Comparison of ENCODE assay signal across 1 cellular context in the genomic region with DNA sequence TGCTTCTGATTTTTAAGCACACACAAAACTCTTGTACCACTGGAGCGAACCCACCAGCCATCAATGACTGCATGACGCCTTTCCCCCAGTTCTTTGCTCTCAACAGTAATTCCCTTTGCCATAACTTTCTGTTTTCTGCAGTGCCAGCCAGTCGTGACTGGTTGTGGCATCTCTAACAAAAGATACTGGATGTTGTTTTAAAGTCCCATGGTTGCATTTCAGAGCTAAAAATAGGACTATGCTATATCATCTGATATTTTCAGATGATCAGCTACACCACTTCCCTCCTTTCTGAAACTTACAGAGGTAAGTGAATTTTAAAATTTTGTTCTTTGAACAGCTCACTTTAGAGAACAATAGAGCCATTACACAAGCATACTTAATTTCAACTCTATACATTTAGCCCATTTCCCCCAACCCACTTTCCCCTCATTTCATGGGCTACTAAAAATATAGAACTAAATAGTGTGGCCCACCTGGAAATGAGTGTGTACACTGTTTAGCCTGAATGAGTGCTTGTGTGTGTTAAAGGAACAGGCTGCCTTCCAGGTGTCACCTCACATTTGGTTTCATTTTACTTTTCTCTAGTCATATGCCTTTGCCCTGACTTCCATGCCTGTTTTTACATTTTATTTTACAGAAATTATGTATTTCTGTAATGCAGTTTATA.
A peak's percentile ranks its signal among the peaks of the same experiment; 100 is the strongest.
TF ChIP-seq lines count a peak whose summit lies in the region.

No MANE protein-coding gene starts in this region.

TF ChIP-seq in GM12878, 131 proteins besides CTCF, POLR2A, EP300 and RAD21 (continued from another document):
- TF ChIP-seq, protein P1, sequence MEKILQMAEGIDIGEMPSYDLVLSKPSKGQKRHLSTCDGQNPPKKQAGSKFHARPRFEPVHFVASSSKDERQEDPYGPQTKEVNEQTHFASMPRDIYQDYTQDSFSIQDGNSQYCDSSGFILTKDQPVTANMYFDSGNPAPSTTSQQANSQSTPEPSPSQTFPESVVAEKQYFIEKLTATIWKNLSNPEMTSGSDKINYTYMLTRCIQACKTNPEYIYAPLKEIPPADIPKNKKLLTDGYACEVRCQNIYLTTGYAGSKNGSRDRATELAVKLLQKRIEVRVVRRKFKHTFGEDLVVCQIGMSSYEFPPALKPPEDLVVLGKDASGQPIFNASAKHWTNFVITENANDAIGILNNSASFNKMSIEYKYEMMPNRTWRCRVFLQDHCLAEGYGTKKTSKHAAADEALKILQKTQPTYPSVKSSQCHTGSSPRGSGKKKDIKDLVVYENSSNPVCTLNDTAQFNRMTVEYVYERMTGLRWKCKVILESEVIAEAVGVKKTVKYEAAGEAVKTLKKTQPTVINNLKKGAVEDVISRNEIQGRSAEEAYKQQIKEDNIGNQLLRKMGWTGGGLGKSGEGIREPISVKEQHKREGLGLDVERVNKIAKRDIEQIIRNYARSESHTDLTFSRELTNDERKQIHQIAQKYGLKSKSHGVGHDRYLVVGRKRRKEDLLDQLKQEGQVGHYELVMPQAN (conservative IDR thresholded peaks at IDR 0.05) = no peak
- TF ChIP-seq YBX1 (IDR thresholded peaks at IDR 0.05) = no peak
- no peak for TF ChIP-seq STAT1 (conservative IDR thresholded peaks at IDR 0.05)
- TF ChIP-seq SRF (IDR thresholded peaks at IDR 0.05; ENCODE audit: low read depth in 2 of 2, low read length in 2 of 2) = no peak
- TF ChIP-seq BCL11A (IDR thresholded peaks at IDR 0.05; ENCODE audit: low read depth, low read length) = no peak
- TF ChIP-seq TBL1XR1 (IDR thresholded peaks at IDR 0.05; ENCODE audit: low read depth, low read length) = no peak; the same call in 1 of the 2 replicates
- TF ChIP-seq RBBP5 (conservative IDR thresholded peaks at IDR 0.05) = peak; percentile 79; the same call in 1 of the 2 replicates
- peak; percentile 70; the same call in 1 of the 2 replicates for TF ChIP-seq PAX5 (IDR thresholded peaks at IDR 0.05; ENCODE audit: borderline replicate concordance, low read depth, low read length)
- peak; percentile 76 for TF ChIP-seq MTA2 (IDR thresholded peaks at IDR 0.05; ENCODE audit: low read depth)
- TF ChIP-seq RUNX3 (IDR thresholded peaks at IDR 0.05; ENCODE audit: low read length) = peak; percentile 77
- TF ChIP-seq EGR1 (IDR thresholded peaks at IDR 0.05; ENCODE audit: borderline replicate concordance in 1 of 2, low read depth in 2 of 2, low read length in 2 of 2) = no peak
- no peak for TF ChIP-seq FOXK2 (IDR thresholded peaks at IDR 0.05)
- 0 out of 2 replicates have a peak, but pooled peaks have one; percentile 33 for TF ChIP-seq ZNF217 (IDR thresholded peaks at IDR 0.05)
- no peak for TF ChIP-seq RFX5 (IDR thresholded peaks at IDR 0.05; ENCODE audit: low read depth, low read length)
- no peak for TF ChIP-seq ZNF622 (IDR thresholded peaks at IDR 0.05)
- TF ChIP-seq SMAD1 (IDR thresholded peaks at IDR 0.05; ENCODE audit: low read depth, partially characterized antibody) = no peak
- no peak for TF ChIP-seq ATF3 (IDR thresholded peaks at IDR 0.05; ENCODE audit: borderline replicate concordance, extremely low read depth, low read depth, low read length)
- TF ChIP-seq, protein P2, sequence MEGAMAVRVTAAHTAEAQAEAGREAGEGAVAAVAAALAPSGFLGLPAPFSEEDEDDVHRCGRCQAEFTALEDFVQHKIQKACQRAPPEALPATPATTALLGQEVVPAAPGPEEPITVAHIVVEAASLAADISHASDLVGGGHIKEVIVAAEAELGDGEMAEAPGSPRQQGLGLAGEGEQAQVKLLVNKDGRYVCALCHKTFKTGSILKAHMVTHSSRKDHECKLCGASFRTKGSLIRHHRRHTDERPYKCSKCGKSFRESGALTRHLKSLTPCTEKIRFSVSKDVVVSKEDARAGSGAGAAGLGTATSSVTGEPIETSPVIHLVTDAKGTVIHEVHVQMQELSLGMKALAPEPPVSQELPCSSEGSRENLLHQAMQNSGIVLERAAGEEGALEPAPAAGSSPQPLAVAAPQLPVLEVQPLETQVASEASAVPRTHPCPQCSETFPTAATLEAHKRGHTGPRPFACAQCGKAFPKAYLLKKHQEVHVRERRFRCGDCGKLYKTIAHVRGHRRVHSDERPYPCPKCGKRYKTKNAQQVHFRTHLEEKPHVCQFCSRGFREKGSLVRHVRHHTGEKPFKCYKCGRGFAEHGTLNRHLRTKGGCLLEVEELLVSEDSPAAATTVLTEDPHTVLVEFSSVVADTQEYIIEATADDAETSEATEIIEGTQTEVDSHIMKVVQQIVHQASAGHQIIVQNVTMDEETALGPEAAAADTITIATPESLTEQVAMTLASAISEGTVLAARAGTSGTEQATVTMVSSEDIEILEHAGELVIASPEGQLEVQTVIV (IDR thresholded peaks at IDR 0.05; ENCODE audit: borderline replicate concordance, partially characterized antibody) = no peak
- TF ChIP-seq CHD2 (IDR thresholded peaks at IDR 0.05; ENCODE audit: borderline replicate concordance, low read depth, low read length) = no peak; the same call in 1 of the 2 replicates
- TF ChIP-seq RB1 (IDR thresholded peaks at IDR 0.05; ENCODE audit: borderline replicate concordance) = no peak
